18 cellular contexts compared by ENCODE assay signal in the genomic region with DNA sequence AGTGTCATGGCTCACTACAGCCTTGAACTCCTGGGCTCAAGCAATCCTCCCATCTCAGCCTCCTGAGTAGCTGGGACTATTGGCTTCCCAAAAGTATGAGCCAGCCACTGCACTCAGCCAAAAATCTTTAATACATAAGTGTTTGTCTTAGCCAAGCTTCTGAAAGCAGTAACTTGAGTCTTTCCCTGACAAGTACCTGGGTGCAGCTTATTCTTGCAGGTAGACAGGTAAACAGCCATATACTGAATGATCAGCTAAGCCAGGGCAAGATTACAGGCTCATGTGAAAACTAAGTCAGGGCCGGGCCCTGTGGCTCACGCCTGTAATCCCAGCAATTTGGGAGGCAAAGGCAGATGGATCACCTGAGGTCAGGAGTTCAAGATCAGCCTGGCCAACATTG. TPM values are rescaled to one million over a fixed set of nuclear protein-coding genes. Genes with fewer than 3 reads are reported as not detected.
DNase-seq lines count a peak whose midpoint lies in the region; ATAC-seq, FAIRE-seq and TF ChIP-seq lines count a peak whose summit lies in the region.
"Had no signal": no experiment of that assay in that cellular context is flagged by ENCODE, and none has a peak within 500 bp of the region (broad histone marks: within the 10 kb centered on the region; RNA-seq: fewer than 3 reads in every experiment).

No MANE protein-coding gene starts in this region.

- TF ChIP-seq RAD21 in K562 (CRISPR knock-in tag; conservative IDR thresholded peaks at IDR 0.05 in 1 of 2, IDR thresholded peaks at IDR 0.05 in 1 of 2), result no peak

- no peak for TF ChIP-seq POLR2A in K562 (conservative IDR thresholded peaks at IDR 0.05)
- TF ChIP-seq POLR2A in testis (IDR thresholded peaks at IDR 0.05), result no peak

- CTCF ChIA-PET in K562 (lab: Yijun Ruan, JAX; ENCODE audit: low intra/inter-chr PET ratio), result no interaction called here

- H3K9me3 Mint-ChIP-seq in activated T-cell treated with anti-CD3 and anti-CD28 coated beads, Interleukin-2, amount 50 U/mL, for 72 hours, result no peaks in the 10 kb centered on the region
- no peaks in the 10 kb centered on the region for H3K9me3 Mint-ChIP-seq in activated T-cell treated with anti-CD3 and anti-CD28 coated beads, Interleukin-2, amount 50 U/mL, for 24 hours
- H3K9me3 Mint-ChIP-seq in memory B cell, result no peaks in the 10 kb centered on the region

- BruUV-seq in K562 (replicated peaks; lab: Mats Ljungman, UMichigan), result no TSS peak

- H4K20me1 ChIP-seq in K562 (replicated peaks; ENCODE audit: control insufficient read depth, insufficient read depth, low read length), result no peaks in the 10 kb centered on the region

- H3K9me3 ChIP-seq in K562 (replicated peaks; ENCODE audit: control insufficient read depth, insufficient read depth, low read depth, low read length) (no peaks in the 10 kb centered on the region), testis (no peaks in the 10 kb centered on the region)
- H3K9me3 ChIP-seq: BLaER1 treated with 17β-estradiol and CSF1 and Interleukin-3, amounts not matched to agents 10 nM and 100 nM had no signal

- H2AFZ ChIP-seq in K562 (ENCODE audit: low read depth, low read length), result no peak overlapping the region

- H3K4me2 ChIP-seq in K562 (ENCODE audit: insufficient read depth, low read length), result no peak overlapping the region
- H3K4me2 ChIP-seq: BLaER1 treated with 17β-estradiol and CSF1 and Interleukin-3, amounts not matched to agents 10 nM and 100 nM had no signal

- in situ Hi-C loops in K562 (cut with MboI), result no loop called here

- no peak for ATAC-seq in activated T-cell treated with anti-CD3 and anti-CD28 coated beads, Interleukin-2, amount 50 U/mL, for 72 hours (replicated peaks in 1 of 2)
- ATAC-seq in K562 (no peak), memory B cell (ENCODE audit: low read depth) (no peak), HG03469 (IDR thresholded peaks at IDR 0.05; ENCODE audit: unreplicated experiment) (no peak), GM18858 (IDR thresholded peaks at IDR 0.05; ENCODE audit: unreplicated experiment) (no peak)

- no peak for FAIRE-seq in K562 (lab: Jason Lieb, UNC)
- FAIRE-seq: D721Med had no signal

- H3K4me1 ChIP-seq in K562 (replicated peaks in 1 of 2; ENCODE audit: control insufficient read depth in 2 of 2, insufficient read depth in 2 of 2, low read length in 2 of 2) (no peaks in the 10 kb centered on the region; a peak in 1 of 5 replicates), testis (no peaks in the 10 kb centered on the region)

- H3K4me1 Mint-ChIP-seq in activated T-cell treated with anti-CD3 and anti-CD28 coated beads, Interleukin-2, amount 50 U/mL, for 72 hours (ENCODE audit: low read depth), result peaks cover 40% of the 10 kb centered on the region
- peaks cover 33% of the 10 kb centered on the region for H3K4me1 Mint-ChIP-seq in activated T-cell treated with anti-CD3 and anti-CD28 coated beads, Interleukin-2, amount 50 U/mL, for 24 hours (ENCODE audit: low read depth)
- H3K4me1 Mint-ChIP-seq in memory B cell, result peaks cover 23% of the 10 kb centered on the region

- WGBS in K562 (ENCODE audit: insufficient coverage, low coverage, missing lambda C conversion rate), result 93% methylated on average over 2 of the region's 2 CpGs
- 58 to 98% methylated on average over 2 of the region's 2 CpGs for WGBS in testis, 2 donors

- peaks cover 10% of the 10 kb centered on the region for H3K79me2 ChIP-seq in K562 (ENCODE audit: control insufficient read depth, insufficient read depth, low read length)

- peaks cover 77% of the 10 kb centered on the region for H3K36me3 ChIP-seq in K562 (ENCODE audit: control insufficient read depth, insufficient read depth, low read length)
- no peaks in the 10 kb centered on the region for H3K36me3 ChIP-seq in testis (ENCODE audit: low read depth, missing control alignments)

- no peaks in the 10 kb centered on the region for H3K9me1 ChIP-seq in K562 (ENCODE audit: control insufficient read depth, insufficient read depth, low read length)

- H3K9ac ChIP-seq in K562 (ENCODE audit: insufficient read depth in 1 of 2, low read depth in 2 of 2, low read length in 2 of 2), result no peak overlapping the region
- H3K9ac ChIP-seq: BLaER1 treated with 17β-estradiol and CSF1 and Interleukin-3, amounts not matched to agents 10 nM and 100 nM had no signal

- no peaks in the 10 kb centered on the region for H3K27me3 ChIP-seq in K562 (ENCODE audit: control insufficient read depth in 2 of 2, insufficient read depth in 2 of 2, low read length in 2 of 2)
- H3K27me3 ChIP-seq in testis, result no peaks in the 10 kb centered on the region
- H3K27me3 ChIP-seq: BLaER1 treated with 17β-estradiol and CSF1 and Interleukin-3, amounts not matched to agents 10 nM and 100 nM had no signal

- intact Hi-C loops in K562 (cut with micrococcal nuclease) (no loop called here), testis (cut with DNase I; ENCODE audit: low total_unique reads) (no loop called here)

- peaks cover 14 to 39% of the 10 kb centered on the region in 2 donors for H3K36me3 Mint-ChIP-seq in activated T-cell treated with anti-CD3 and anti-CD28 coated beads, Interleukin-2, amount 50 U/mL, for 72 hours (ENCODE audit: insufficient read depth in 2 of 2)
- H3K36me3 Mint-ChIP-seq in activated T-cell treated with anti-CD3 and anti-CD28 coated beads, Interleukin-2, amount 50 U/mL, for 24 hours (ENCODE audit: low read depth), result peaks cover 84% of the 10 kb centered on the region
- H3K36me3 Mint-ChIP-seq in memory B cell, result peaks cover 19% of the 10 kb centered on the region

- no peak for DNase-seq in activated T-cell treated with anti-CD3 and anti-CD28 coated beads, Interleukin-2, amount 50 U/mL, for 72 hours
- no peak for DNase-seq in activated T-cell treated with anti-CD3 and anti-CD28 coated beads, Interleukin-2, amount 50 U/mL, for 24 hours
- no peak for DNase-seq in K562 (ENCODE audit: extremely low read depth in 1 of 4, low spot score in 3 of 4)
- no peak for DNase-seq in memory B cell (ENCODE audit: low spot score in 2 of 2)
- peak; percentile 7 for DNase-seq in testis
- no peak for DNase-seq in foreskin melanocyte
- DNase-seq: ACHN; CD4-positive, alpha-beta memory T cell; COR-L47; DMS153; GF-D8; H7; IMR-90 had no signal

- POLR2A ChIA-PET in K562 (lab: Yijun Ruan, JAX), result interaction anchor here (1.3 to 2.5 kb wide), 4 partner anchors 8 to 31 kb away, joined by 8 to 13 read pairs (median 8); a partner anchor contains a TSS

- no peaks in the 10 kb centered on the region for H3K27me3 Mint-ChIP-seq in activated T-cell treated with anti-CD3 and anti-CD28 coated beads, Interleukin-2, amount 50 U/mL, for 72 hours (ENCODE audit: low read depth)
- no peaks in the 10 kb centered on the region for H3K27me3 Mint-ChIP-seq in activated T-cell treated with anti-CD3 and anti-CD28 coated beads, Interleukin-2, amount 50 U/mL, for 24 hours
- no peaks in the 10 kb centered on the region for H3K27me3 Mint-ChIP-seq in memory B cell
- H3K27me3 Mint-ChIP-seq: CD4-positive, alpha-beta memory T cell had no signal

- no peak overlapping the region for H3K4me3 Mint-ChIP-seq in activated T-cell treated with anti-CD3 and anti-CD28 coated beads, Interleukin-2, amount 50 U/mL, for 72 hours
- H3K4me3 Mint-ChIP-seq in activated T-cell treated with anti-CD3 and anti-CD28 coated beads, Interleukin-2, amount 50 U/mL, for 24 hours, result no peak overlapping the region
- H3K4me3 Mint-ChIP-seq in memory B cell, result peak overlapping the region; percentile 3

- TF ChIP-seq CTCF in K562 (IDR thresholded peaks at IDR 0.05 in 2 of 3, conservative IDR thresholded peaks at IDR 0.05 in 1 of 3; ENCODE audit: insufficient read depth in 2 of 3, low read depth in 1 of 3, low read length in 3 of 3) (no peak), testis (IDR thresholded peaks at IDR 0.05) (no peak)

- peak overlapping the region; percentile 17 for H3K27ac Mint-ChIP-seq in activated T-cell treated with anti-CD3 and anti-CD28 coated beads, Interleukin-2, amount 50 U/mL, for 72 hours
- H3K27ac Mint-ChIP-seq in activated T-cell treated with anti-CD3 and anti-CD28 coated beads, Interleukin-2, amount 50 U/mL, for 24 hours, result no peak overlapping the region
- H3K27ac Mint-ChIP-seq in memory B cell, result peak overlapping the region; percentile 81

- H3K4me3 ChIP-seq in K562, result no peak overlapping the region
- H3K4me3 ChIP-seq in testis, result no peak overlapping the region
- H3K4me3 ChIP-seq: BLaER1 treated with 17β-estradiol and CSF1 and Interleukin-3, amounts not matched to agents 10 nM and 100 nM had no signal

- no peak for TF ChIP-seq EP300 in K562 (IDR thresholded peaks at IDR 0.05; ENCODE audit: low read length)

- no peak overlapping the region for H3K27ac ChIP-seq in K562 (ENCODE audit: extremely low read depth, low read depth, low read length)
- no peak overlapping the region for H3K27ac ChIP-seq in testis
- H3K27ac ChIP-seq: BLaER1 treated with 17β-estradiol and CSF1 and Interleukin-3, amounts not matched to agents 10 nM and 100 nM had no signal

RNA-seq across cellular contexts. Expression of a gene that starts 7.8 kb away (rescaled TPM):
- total RNA-seq in activated T-cell treated with anti-CD3 and anti-CD28 coated beads, Interleukin-2, amount 50 U/mL, for 72 hours, result 100 to 1,000 TPM; 105 to 108 TPM
- 74.7 and 79.0 TPM in 2 replicates for total RNA-seq in K562 (2011; cell fraction: chromatin; rRNA removed; ENCODE audit: low replicate concordance)
- total RNA-seq in K562 (2011; cell fraction: nucleolus; rRNA removed), result 41.5 and 45.5 TPM in 2 replicates
- total RNA-seq in K562 (2011; cell fraction: nucleoplasm; rRNA removed), result 60.9 and 81.0 TPM in 2 replicates
- total RNA-seq in K562 (2014; rRNA removed) (111 and 137 TPM in 2 replicates), K562 (2014; rRNA removed; fragmentation: Illumina TruSeq; extraction: Trizol) (95.0 and 113 TPM in 2 replicates), K562 (2015; rRNA removed; fragmentation: Illumina TruSeq; extraction: Trizol) (89.2 and 92.3 TPM in 2 replicates), K562 (2021) (86.4 and 93.8 TPM in 2 replicates), testis (100 to 1,000 TPM; 134 to 140 TPM)
- polyA plus RNA-seq in K562 (2011; rRNA removed) (70.0 and 77.3 TPM in 2 replicates), K562 (2014; fragmentation: Illumina TruSeq; extraction: Trizol) (118 and 151 TPM in 2 replicates), K562 (2014; fragmentation: Nextera tagmentation; extraction: Ambion mirVana) (10 to 100 TPM; 55.0 to 66.3 TPM), K562 (2014; rRNA removed) (109 and 110 TPM in 2 replicates), testis (ENCODE audit: insufficient read depth, low read depth, low replicate concordance) (132 TPM)
- polyA plus RNA-seq in K562 (2011; cell fraction: cytosol; rRNA removed), result 37.7 and 68.5 TPM in 2 replicates
- polyA plus RNA-seq in K562 (2011; cell fraction: nucleus; rRNA removed), result 50.0 and 63.0 TPM in 2 replicates
- polyA plus RNA-seq in K562 (2012), result 67.6 and 77.9 TPM in 2 replicates
- 36.0 and 44.0 TPM in 2 replicates for polyA minus RNA-seq in K562 (2011; rRNA and poly(A)+ RNA removed)
- polyA minus RNA-seq in K562 (2011; cell fraction: cytosol; rRNA and poly(A)+ RNA removed), result 20.2 and 28.3 TPM in 2 replicates
- 30.8 and 52.4 TPM in 2 replicates for polyA minus RNA-seq in K562 (2011; cell fraction: nucleus; rRNA and poly(A)+ RNA removed)

RNA-seq across cellular contexts. Expression of a gene that starts 32.4 kb away (rescaled TPM):
- 10 to 100 TPM; 33.5 to 46.1 TPM for total RNA-seq in activated T-cell treated with anti-CD3 and anti-CD28 coated beads, Interleukin-2, amount 50 U/mL, for 72 hours
- 19.0 and 54.2 TPM in 2 replicates for total RNA-seq in K562 (2011; cell fraction: chromatin; rRNA removed; ENCODE audit: low replicate concordance)
- 40.7 and 45.7 TPM in 2 replicates for total RNA-seq in K562 (2011; cell fraction: nucleolus; rRNA removed)
- 23.7 and 24.1 TPM in 2 replicates for total RNA-seq in K562 (2011; cell fraction: nucleoplasm; rRNA removed)
- total RNA-seq in K562 (2014; rRNA removed) (9.3 and 9.4 TPM in 2 replicates), K562 (2014; rRNA removed; fragmentation: Illumina TruSeq; extraction: Trizol) (1.2 and 1.7 TPM in 2 replicates), K562 (2015; rRNA removed; fragmentation: Illumina TruSeq; extraction: Trizol) (6.7 and 7.1 TPM in 2 replicates), K562 (2021) (9.4 and 11.4 TPM in 2 replicates), testis (1 to 10 TPM; 8.2 to 9.0 TPM)
- polyA plus RNA-seq in K562 (2011; rRNA removed) (7.0 and 8.6 TPM in 2 replicates), K562 (2014; fragmentation: Illumina TruSeq; extraction: Trizol) (4.9 and 6.5 TPM in 2 replicates), K562 (2014; fragmentation: Nextera tagmentation; extraction: Ambion mirVana) (under 1 TPM; 0.14 to 0.22 TPM), K562 (2014; rRNA removed) (9.1 and 11.1 TPM in 2 replicates), testis (ENCODE audit: insufficient read depth, low read depth, low replicate concordance) (6.3 TPM)
- 8.3 and 15.3 TPM in 2 replicates for polyA plus RNA-seq in K562 (2011; cell fraction: cytosol; rRNA removed)
- 27.9 and 51.1 TPM in 2 replicates for polyA plus RNA-seq in K562 (2011; cell fraction: nucleus; rRNA removed)
- 6.1 and 10.9 TPM in 2 replicates for polyA plus RNA-seq in K562 (2012)
- 4.5 and 9.7 TPM in 2 replicates for polyA minus RNA-seq in K562 (2011; rRNA and poly(A)+ RNA removed)
- 9.2 and 11.9 TPM in 2 replicates for polyA minus RNA-seq in K562 (2011; cell fraction: cytosol; rRNA and poly(A)+ RNA removed)
- 23.2 and 24.4 TPM in 2 replicates for polyA minus RNA-seq in K562 (2011; cell fraction: nucleus; rRNA and poly(A)+ RNA removed)

RNA-seq across cellular contexts. Expression of a gene that starts 47.4 kb away (rescaled TPM):
- 10 to 100 TPM; 26.5 to 29.1 TPM for total RNA-seq in activated T-cell treated with anti-CD3 and anti-CD28 coated beads, Interleukin-2, amount 50 U/mL, for 72 hours
- 51.3 and 57.9 TPM in 2 replicates for total RNA-seq in K562 (2011; cell fraction: chromatin; rRNA removed; ENCODE audit: low replicate concordance)
- 47.7 and 48.7 TPM in 2 replicates for total RNA-seq in K562 (2011; cell fraction: nucleolus; rRNA removed)
- 49.1 and 51.2 TPM in 2 replicates for total RNA-seq in K562 (2011; cell fraction: nucleoplasm; rRNA removed)
- total RNA-seq in K562 (2014; rRNA removed), result 25.7 and 25.9 TPM in 2 replicates
- 12.9 and 15.2 TPM in 2 replicates for total RNA-seq in K562 (2014; rRNA removed; fragmentation: Illumina TruSeq; extraction: Trizol)
- 15.3 and 16.6 TPM in 2 replicates for total RNA-seq in K562 (2015; rRNA removed; fragmentation: Illumina TruSeq; extraction: Trizol)
- total RNA-seq in K562 (2021), result 23.7 and 25.8 TPM in 2 replicates
- polyA plus RNA-seq in K562 (2011; rRNA removed), result 12.0 and 13.7 TPM in 2 replicates
- 6.4 and 13.1 TPM in 2 replicates for polyA plus RNA-seq in K562 (2011; cell fraction: cytosol; rRNA removed)
- 14.2 and 17.2 TPM in 2 replicates for polyA plus RNA-seq in K562 (2011; cell fraction: nucleus; rRNA removed)
- polyA plus RNA-seq in K562 (2012), result 6.4 and 8.7 TPM in 2 replicates
- 11.9 and 14.6 TPM in 2 replicates for polyA plus RNA-seq in K562 (2014; fragmentation: Illumina TruSeq; extraction: Trizol)
- polyA plus RNA-seq in K562 (2014; fragmentation: Nextera tagmentation; extraction: Ambion mirVana), result 1 to 10 TPM; 2.9 TPM
- polyA plus RNA-seq in K562 (2014; rRNA removed), result 11.5 and 15.4 TPM in 2 replicates
- polyA minus RNA-seq in K562 (2011; rRNA and poly(A)+ RNA removed), result 20.7 and 23.2 TPM in 2 replicates
- polyA minus RNA-seq in K562 (2011; cell fraction: cytosol; rRNA and poly(A)+ RNA removed), result 11.4 and 12.1 TPM in 2 replicates
- polyA minus RNA-seq in K562 (2011; cell fraction: nucleus; rRNA and poly(A)+ RNA removed), result 24.5 and 45.4 TPM in 2 replicates
- total RNA-seq in testis, result 10 to 100 TPM; 33.7 to 51.4 TPM
- polyA plus RNA-seq in testis (ENCODE audit: insufficient read depth, low read depth, low replicate concordance), result 16.8 TPM

RNA-seq across cellular contexts. Expression of a gene that starts 50.0 kb away (rescaled TPM):
- under 1 TPM; 0.41 to 0.81 TPM for total RNA-seq in activated T-cell treated with anti-CD3 and anti-CD28 coated beads, Interleukin-2, amount 50 U/mL, for 72 hours
- total RNA-seq in K562 (2011; cell fraction: chromatin; rRNA removed; ENCODE audit: low replicate concordance), result 0.99 and 3.3 TPM in 2 replicates
- total RNA-seq in K562 (2011; cell fraction: nucleolus; rRNA removed), result 1.7 and 2.8 TPM in 2 replicates
- total RNA-seq in K562 (2011; cell fraction: nucleoplasm; rRNA removed), result 1.6 and 3.2 TPM in 2 replicates
- total RNA-seq in K562 (2014; rRNA removed) (0.78 and 1.0 TPM in 2 replicates), K562 (2014; rRNA removed; fragmentation: Illumina TruSeq; extraction: Trizol) (0.87 and 1.1 TPM in 2 replicates), K562 (2015; rRNA removed; fragmentation: Illumina TruSeq; extraction: Trizol) (0.72 and 1.2 TPM in 2 replicates), K562 (2021) (0.89 and 2.2 TPM in 2 replicates), testis (10 to 100 TPM; 50.5 to 73.0 TPM)
- polyA plus RNA-seq in K562 (2011; rRNA removed) (1.0 and 1.2 TPM in 2 replicates), K562 (2014; fragmentation: Illumina TruSeq; extraction: Trizol) (1.3 and 1.7 TPM in 2 replicates), K562 (2014; fragmentation: Nextera tagmentation; extraction: Ambion mirVana) (1 to 10 TPM in 1 of 2 experiments, under 1 TPM in 1; 0.87 to 2.0 TPM), K562 (2014; rRNA removed) (1.5 and 5.6 TPM in 2 replicates), testis (ENCODE audit: insufficient read depth, low read depth, low replicate concordance) (216 TPM)
- polyA plus RNA-seq in K562 (2011; cell fraction: cytosol; rRNA removed), result 0.91 and 1.5 TPM in 2 replicates
- 4.1 and 9.0 TPM in 2 replicates for polyA plus RNA-seq in K562 (2011; cell fraction: nucleus; rRNA removed)
- 2.0 and 4.5 TPM in 2 replicates for polyA plus RNA-seq in K562 (2012)
- 0.48 and 0.84 TPM in 2 replicates for polyA minus RNA-seq in K562 (2011; rRNA and poly(A)+ RNA removed)
- 0.38 and 2.1 TPM in 2 replicates for polyA minus RNA-seq in K562 (2011; cell fraction: cytosol; rRNA and poly(A)+ RNA removed)
- polyA minus RNA-seq in K562 (2011; cell fraction: nucleus; rRNA and poly(A)+ RNA removed), result 1.4 and 2.0 TPM in 2 replicates
- total RNA-seq: A172 had no signal
